In genomic region chr4:177285953-177286352, GRCh38 we compare ENCODE assay signal across 24 cellular contexts.
"Had no signal": no experiment of that assay in that cellular context is flagged by ENCODE, and none has a peak within 500 bp of the region (broad histone marks: within the 10 kb centered on the region; RNA-seq: fewer than 3 reads in every experiment).

No MANE protein-coding gene starts in this region.

- H3K4me3 ChIP-seq: coronary artery, dorsolateral prefrontal cortex had no signal

- DNase-seq: activated CD4-positive, alpha-beta T cell treated with anti-CD3 and anti-CD28 coated beads for 4 hours; activated CD4-positive, alpha-beta T cell treated with anti-CD3 and anti-CD28 coated beads, Interleukin-2, amount 10 ng/mL, durations not matched to agents 7 days and 5 days; activated CD4-positive, alpha-beta T cell treated with anti-CD3 and anti-CD28 coated beads, Interleukin-2, amount 50 U/mL, for 4 hours; activated CD4-positive, CD25-positive, alpha-beta regulatory T cell; activated CD4-positive, CD25-positive, alpha-beta regulatory T cell treated with anti-CD3 and anti-CD28 coated beads, Interleukin-2, amount 50 U/mL, for 72 hours; activated CD8-positive, alpha-beta memory T cell treated with anti-CD3 and anti-CD28 coated beads for 24 hours; activated CD8-positive, alpha-beta T cell treated with anti-CD3 and anti-CD28 coated beads for 36 hours; activated effector memory CD4-positive, alpha-beta T cell treated with anti-CD3 and anti-CD28 coated beads, Interleukin-2, amount 50 U/mL, for 16 hours; activated naive CD4-positive, alpha-beta T cell treated with anti-CD3 and anti-CD28 coated beads, Interleukin-2, amount 50 U/mL, for 16 hours; activated T-cell treated with anti-CD3 and anti-CD28 coated beads, Interleukin-2, amount 50 U/mL, for 4 hours; amniotic stem cell; anterior cingulate cortex; brain microvascular endothelial cell; dorsolateral prefrontal cortex; effector memory CD4-positive, alpha-beta T cell; endodermal cell; foreskin fibroblast; head of caudate nucleus; hippocampal formation; T-helper 17 cell; T1000 had no signal

- ATAC-seq: activated CD8-positive, alpha-beta T cell treated with anti-CD3 and anti-CD28 coated beads for 36 hours; activated T-cell treated with anti-CD3 and anti-CD28 coated beads, Interleukin-2, amount 50 U/mL, for 4 hours; activated T-helper 17 cell treated with anti-CD3 and anti-CD28 coated beads, Interleukin-2, amount 50 U/mL, for 72 hours; esophagus mucosa; T-helper 17 cell had no signal

- H3K27ac ChIP-seq: brain microvascular endothelial cell, coronary artery, dorsolateral prefrontal cortex had no signal
